19 cellular contexts compared by ENCODE assay signal in the genomic region with DNA sequence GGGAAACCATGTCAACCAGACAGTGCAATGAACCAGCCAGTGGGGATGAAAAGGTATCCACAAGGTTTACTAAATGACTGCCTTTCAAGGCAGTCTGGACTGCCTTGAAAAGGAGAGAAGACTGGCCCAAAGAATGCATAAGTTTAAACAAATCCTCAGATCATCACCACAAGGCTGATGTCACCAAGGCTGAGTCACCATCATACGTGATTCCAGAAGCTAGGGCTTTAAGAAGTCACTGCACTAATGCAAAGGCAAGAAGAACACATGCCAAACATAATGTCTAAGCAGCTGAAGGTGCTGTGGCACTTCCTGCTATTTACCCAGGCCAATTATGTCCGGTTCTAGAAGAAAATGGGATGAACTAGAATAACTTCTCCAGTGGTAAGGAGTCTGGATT. TPM values are rescaled to one million over a fixed set of nuclear protein-coding genes. Genes with fewer than 3 reads are reported as not detected.
DNase-seq lines count a peak whose midpoint lies in the region; ATAC-seq, FAIRE-seq and TF ChIP-seq lines count a peak whose summit lies in the region.
"Had no signal": no experiment of that assay in that cellular context is flagged by ENCODE, and none has a peak within 500 bp of the region (broad histone marks: within the 10 kb centered on the region; RNA-seq: fewer than 3 reads in every experiment).

No MANE protein-coding gene starts in this region.

- no peaks in the 10 kb centered on the region for H4K20me1 ChIP-seq in HCT116 (ENCODE audit: insufficient read depth)

- H3K79me2 ChIP-seq in HCT116 (ENCODE audit: insufficient read depth, low read length): no peaks in the 10 kb centered on the region

- TF ChIP-seq POLR2A in HCT116 (IDR thresholded peaks at IDR 0.05; ENCODE audit: borderline replicate concordance, extremely low read depth, insufficient read depth, insufficient read length): no peak

- RAD21 ChIA-PET in HCT116 (lab: Charles Lee; ENCODE audit: low non-redundant PET in 1 of 2, low total read pairs in 2 of 2, uncharacterized antibody in 2 of 2, unreplicated experiment in 2 of 2): no interaction called here

- FAIRE-seq in RCC 7860 (lab: Jason Lieb, UNC): peak; percentile 89
- FAIRE-seq: TTC549 had no signal

- no peaks in the 10 kb centered on the region for H3K36me3 ChIP-seq in HCT116 (ENCODE audit: control insufficient read depth in 1 of 2, insufficient read depth in 2 of 2, low read length in 2 of 2)
- H3K36me3 ChIP-seq: neutrophil, spleen had no signal

- in situ Hi-C loops in ACHN (cut with HindIII; ENCODE audit: low pct_ligation_motif_present, low pct_unique_long_range_greater_than_20kb, low sequenced_read_pairs): no loop called here

- no peak for ATAC-seq in HCT116
- ATAC-seq in HG02885 (IDR thresholded peaks at IDR 0.05; ENCODE audit: poor library complexity, unreplicated experiment): no peak

- H3K4me2 ChIP-seq in HCT116 (ENCODE audit: low read length): no peak overlapping the region

- intact Hi-C loops in HCT116 (cut with micrococcal nuclease): no loop called here

- no peak overlapping the region for H3K4me3 ChIP-seq in HCT116 (replicated peaks in 1 of 2; ENCODE audit: low read depth in 1 of 2, low read length in 2 of 2)
- H3K4me3 ChIP-seq: spleen had no signal

- no peaks in the 10 kb centered on the region for H3K9me3 ChIP-seq in HCT116 (ENCODE audit: control insufficient read depth in 1 of 2, insufficient read depth in 1 of 2, low read depth in 1 of 2, low read length in 2 of 2)
- H3K9me3 ChIP-seq: neutrophil had no signal

- no peak for TF ChIP-seq RAD21 in HCT116 (IDR thresholded peaks at IDR 0.05; ENCODE audit: low read depth)

- DNase-seq in ACHN (peak; percentile 38), HCT116 (ENCODE audit: low read depth, low spot score) (peak; percentile 2), RCC 7860 (ENCODE audit: low spot score) (peak; percentile 96), glomerular visceral epithelial cell (ENCODE audit: extremely low spot score) (peak; percentile 64), NCI-H1048 (lab: John Stamatoyannopoulos, UW) (no peak), HUDEP-2 (lab: John Stamatoyannopoulos, UW; ENCODE audit: unreplicated experiment in 76 of 76) (no peak), NCI-H2107 treated with DMSO at 0.1 percent for 48 hours (lab: John Stamatoyannopoulos, UW; ENCODE audit: unreplicated experiment) (no peak)
- DNase-seq: activated CD4-positive, alpha-beta memory T cell treated with anti-CD3 and anti-CD28 coated beads, Interleukin-2, amount 10 ng/mL, durations not matched to agents 7 days and 5 days; activated effector memory CD4-positive, alpha-beta T cell treated with Interleukin-2 at 50 U/mL for 16 hours; DMS153; KG1; NCI-H748 treated with DMSO at 0.1 percent for 48 hours; SIG-M5; spleen; substantia nigra had no signal

- H2AFZ ChIP-seq in HCT116 (ENCODE audit: low read depth, low read length, poor library complexity, severe bottlenecking): no peak overlapping the region

- no TSS peak for BruUV-seq in HCT116 (replicated peaks; lab: Mats Ljungman, UMichigan)

- H3K9me2 ChIP-seq in HCT116 (ENCODE audit: insufficient read depth): no peaks in the 10 kb centered on the region

- no peak for TF ChIP-seq CTCF in HCT116 (IDR thresholded peaks at IDR 0.05 in 2 of 3, conservative IDR thresholded peaks at IDR 0.05 in 1 of 3; ENCODE audit: borderline replicate concordance in 1 of 3, insufficient read depth in 1 of 3, low read depth in 2 of 3, low read length in 2 of 3)

- H3K27ac ChIP-seq in HCT116 (ENCODE audit: low read depth, low read length): no peak overlapping the region
- H3K27ac ChIP-seq: neutrophil, spleen had no signal

- H3K9ac ChIP-seq in HCT116 (ENCODE audit: low read length): no peak overlapping the region

- POLR2A ChIA-PET in HCT116 (lab: Charles Lee): no interaction called here

- peaks cover 37% of the 10 kb centered on the region for H3K27me3 ChIP-seq in HCT116 (ENCODE audit: insufficient read depth, low read length)

- H3K4me1 ChIP-seq in HCT116 (ENCODE audit: control insufficient read depth in 1 of 2, insufficient read depth in 2 of 2, low read length in 2 of 2): no peaks in the 10 kb centered on the region
- H3K4me1 ChIP-seq: spleen had no signal

- CTCF ChIA-PET in HCT116 (lab: Charles Lee): no interaction called here

TF ChIP-seq in HCT116, 20 proteins besides CTCF, POLR2A, EP300 and RAD21:
- TF ChIP-seq SIN3A (IDR thresholded peaks at IDR 0.05; ENCODE audit: low read depth) (no peak), TCF7L2 (IDR thresholded peaks at IDR 0.05; ENCODE audit: borderline replicate concordance, extremely low read depth, insufficient read depth, insufficient read length) (no peak), ZFX (IDR thresholded peaks at IDR 0.05) (no peak), FOSL1 (IDR thresholded peaks at IDR 0.05; ENCODE audit: low read depth) (no peak), CEBPB (IDR thresholded peaks at IDR 0.05; ENCODE audit: low read depth) (no peak), ZNF274 (IDR thresholded peaks at IDR 0.05; ENCODE audit: low read depth, low read length) (no peak), ELF1 (IDR thresholded peaks at IDR 0.05; ENCODE audit: borderline replicate concordance, low read depth) (no peak), SP1 (IDR thresholded peaks at IDR 0.05; ENCODE audit: low read depth) (no peak), POLR2AphosphoS5 (IDR thresholded peaks at IDR 0.05; ENCODE audit: low read depth, low read length) (no peak), SRF (IDR thresholded peaks at IDR 0.05; ENCODE audit: low read depth) (no peak), EGR1 (IDR thresholded peaks at IDR 0.05; ENCODE audit: low read depth) (no peak), YY1 (IDR thresholded peaks at IDR 0.05; ENCODE audit: extremely low read depth, insufficient replicate concordance, low read depth, low read length) (no peak)
- TF ChIP-seq, protein P1, sequence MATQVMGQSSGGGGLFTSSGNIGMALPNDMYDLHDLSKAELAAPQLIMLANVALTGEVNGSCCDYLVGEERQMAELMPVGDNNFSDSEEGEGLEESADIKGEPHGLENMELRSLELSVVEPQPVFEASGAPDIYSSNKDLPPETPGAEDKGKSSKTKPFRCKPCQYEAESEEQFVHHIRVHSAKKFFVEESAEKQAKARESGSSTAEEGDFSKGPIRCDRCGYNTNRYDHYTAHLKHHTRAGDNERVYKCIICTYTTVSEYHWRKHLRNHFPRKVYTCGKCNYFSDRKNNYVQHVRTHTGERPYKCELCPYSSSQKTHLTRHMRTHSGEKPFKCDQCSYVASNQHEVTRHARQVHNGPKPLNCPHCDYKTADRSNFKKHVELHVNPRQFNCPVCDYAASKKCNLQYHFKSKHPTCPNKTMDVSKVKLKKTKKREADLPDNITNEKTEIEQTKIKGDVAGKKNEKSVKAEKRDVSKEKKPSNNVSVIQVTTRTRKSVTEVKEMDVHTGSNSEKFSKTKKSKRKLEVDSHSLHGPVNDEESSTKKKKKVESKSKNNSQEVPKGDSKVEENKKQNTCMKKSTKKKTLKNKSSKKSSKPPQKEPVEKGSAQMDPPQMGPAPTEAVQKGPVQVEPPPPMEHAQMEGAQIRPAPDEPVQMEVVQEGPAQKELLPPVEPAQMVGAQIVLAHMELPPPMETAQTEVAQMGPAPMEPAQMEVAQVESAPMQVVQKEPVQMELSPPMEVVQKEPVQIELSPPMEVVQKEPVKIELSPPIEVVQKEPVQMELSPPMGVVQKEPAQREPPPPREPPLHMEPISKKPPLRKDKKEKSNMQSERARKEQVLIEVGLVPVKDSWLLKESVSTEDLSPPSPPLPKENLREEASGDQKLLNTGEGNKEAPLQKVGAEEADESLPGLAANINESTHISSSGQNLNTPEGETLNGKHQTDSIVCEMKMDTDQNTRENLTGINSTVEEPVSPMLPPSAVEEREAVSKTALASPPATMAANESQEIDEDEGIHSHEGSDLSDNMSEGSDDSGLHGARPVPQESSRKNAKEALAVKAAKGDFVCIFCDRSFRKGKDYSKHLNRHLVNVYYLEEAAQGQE (IDR thresholded peaks at IDR 0.05; ENCODE audit: low read depth): no peak
- TF ChIP-seq, protein P2, sequence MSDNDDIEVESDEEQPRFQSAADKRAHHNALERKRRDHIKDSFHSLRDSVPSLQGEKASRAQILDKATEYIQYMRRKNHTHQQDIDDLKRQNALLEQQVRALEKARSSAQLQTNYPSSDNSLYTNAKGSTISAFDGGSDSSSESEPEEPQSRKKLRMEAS (IDR thresholded peaks at IDR 0.05): no peak
- TF ChIP-seq, protein P3, sequence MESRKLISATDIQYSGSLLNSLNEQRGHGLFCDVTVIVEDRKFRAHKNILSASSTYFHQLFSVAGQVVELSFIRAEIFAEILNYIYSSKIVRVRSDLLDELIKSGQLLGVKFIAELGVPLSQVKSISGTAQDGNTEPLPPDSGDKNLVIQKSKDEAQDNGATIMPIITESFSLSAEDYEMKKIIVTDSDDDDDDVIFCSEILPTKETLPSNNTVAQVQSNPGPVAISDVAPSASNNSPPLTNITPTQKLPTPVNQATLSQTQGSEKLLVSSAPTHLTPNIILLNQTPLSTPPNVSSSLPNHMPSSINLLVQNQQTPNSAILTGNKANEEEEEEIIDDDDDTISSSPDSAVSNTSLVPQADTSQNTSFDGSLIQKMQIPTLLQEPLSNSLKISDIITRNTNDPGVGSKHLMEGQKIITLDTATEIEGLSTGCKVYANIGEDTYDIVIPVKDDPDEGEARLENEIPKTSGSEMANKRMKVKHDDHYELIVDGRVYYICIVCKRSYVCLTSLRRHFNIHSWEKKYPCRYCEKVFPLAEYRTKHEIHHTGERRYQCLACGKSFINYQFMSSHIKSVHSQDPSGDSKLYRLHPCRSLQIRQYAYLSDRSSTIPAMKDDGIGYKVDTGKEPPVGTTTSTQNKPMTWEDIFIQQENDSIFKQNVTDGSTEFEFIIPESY (IDR thresholded peaks at IDR 0.05; ENCODE audit: extremely low read depth, insufficient replicate concordance, low read length): no peak
- TF ChIP-seq, protein P4, sequence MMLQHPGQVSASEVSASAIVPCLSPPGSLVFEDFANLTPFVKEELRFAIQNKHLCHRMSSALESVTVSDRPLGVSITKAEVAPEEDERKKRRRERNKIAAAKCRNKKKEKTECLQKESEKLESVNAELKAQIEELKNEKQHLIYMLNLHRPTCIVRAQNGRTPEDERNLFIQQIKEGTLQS (IDR thresholded peaks at IDR 0.05): no peak

RNA-seq across cellular contexts. Expression of a gene that starts 37.7 kb away (rescaled TPM):
- total RNA-seq in HCT116 (2021; ENCODE audit: unreplicated experiment): 4.3 TPM
- polyA plus RNA-seq in HCT116 (2012): 0.75 and 0.96 TPM in 2 replicates
- total RNA-seq: activated CD4-positive, alpha-beta memory T cell treated with anti-CD3 and anti-CD28 coated beads, Interleukin-2, amount 10 ng/mL, durations not matched to agents 7 days and 5 days had no signal

RNA-seq across cellular contexts. Expression of a gene that starts 45.1 kb away (rescaled TPM):
- not detected for total RNA-seq in HCT116 (2021; ENCODE audit: unreplicated experiment)
- polyA plus RNA-seq in HCT116 (2012): not detected in 2 replicates
- total RNA-seq: activated CD4-positive, alpha-beta memory T cell treated with anti-CD3 and anti-CD28 coated beads, Interleukin-2, amount 10 ng/mL, durations not matched to agents 7 days and 5 days; fibroblast of villous mesenchyme; spleen had no signal
- polyA plus RNA-seq: spleen had no signal

Comparison
In these comparisons a context has a peak if more than half of its experiments do, and no peak if none do; other contexts are left out.
1. DNase-seq: peak in ACHN (single experiment), HCT116 (single experiment), RCC 7860 (single experiment) and glomerular visceral epithelial cell (single experiment); none in NCI-H1048 (single experiment), HUDEP-2 (0 of 76) and NCI-H2107 treated with DMSO at 0.1 percent for 48 hours (single experiment).